1 cellular context compared by ENCODE assay signal in the genomic region with DNA sequence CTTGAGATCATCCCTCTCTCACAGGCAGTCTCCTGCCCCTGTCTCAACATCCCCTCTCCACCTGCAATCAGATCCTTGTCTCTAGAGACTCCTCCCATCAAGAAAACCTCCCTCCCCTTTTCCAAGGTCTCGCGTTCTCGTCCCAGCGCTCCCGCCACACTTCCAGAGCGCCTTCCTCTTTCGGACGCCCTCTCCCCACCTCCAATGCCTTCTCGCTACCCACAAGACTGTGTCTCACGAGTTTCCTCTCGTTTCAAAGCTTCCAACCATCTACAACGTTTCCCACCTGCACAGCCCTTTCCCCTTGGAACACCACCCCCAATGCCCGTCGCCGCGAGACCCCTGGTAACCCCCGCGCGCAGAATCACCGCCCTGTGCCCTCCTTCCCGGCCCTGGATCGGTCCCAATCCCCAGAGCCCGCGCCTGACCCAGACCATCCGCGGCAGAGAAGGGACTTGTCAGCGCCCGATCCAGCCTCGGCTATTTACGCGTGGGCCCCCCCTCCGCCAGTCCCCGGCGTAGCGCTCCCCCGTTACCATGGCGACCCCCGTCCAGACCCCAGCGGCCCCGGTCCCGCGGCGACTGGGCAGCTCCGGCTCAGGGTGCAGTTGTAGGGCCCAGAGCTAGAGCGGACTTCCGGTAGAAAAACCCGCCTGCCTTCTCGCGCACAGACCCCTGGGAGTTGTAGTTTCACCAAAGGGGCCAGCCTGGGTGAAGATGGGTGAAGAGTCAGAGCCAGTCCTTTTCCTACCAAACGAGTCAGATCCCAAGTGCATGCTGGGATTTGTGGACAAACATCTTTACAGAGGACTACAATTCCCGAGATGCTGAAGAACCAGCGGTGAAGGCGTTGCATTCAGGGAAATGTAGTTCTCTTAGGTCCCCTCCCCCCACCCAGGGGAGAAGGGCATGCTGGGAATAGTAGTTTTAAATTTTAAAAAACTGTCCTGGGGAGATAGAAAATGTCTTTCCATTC.
TF ChIP-seq lines count a peak whose summit lies in the region.

AP2S1 (minus strand) TSS at position 619 of the 976 bp plus-strand sequence; CDS start at position 539, 80 bp downstream.

TF ChIP-seq in SK-N-SH, 30 proteins besides CTCF, POLR2A, EP300 and RAD21 (continued from another document):
- peak; percentile 98 for TF ChIP-seq CHD2 (IDR thresholded peaks at IDR 0.05; ENCODE audit: low read length, partially characterized antibody)
